Comparison of ENCODE assay signal across 3 cellular contexts in the genomic region with DNA sequence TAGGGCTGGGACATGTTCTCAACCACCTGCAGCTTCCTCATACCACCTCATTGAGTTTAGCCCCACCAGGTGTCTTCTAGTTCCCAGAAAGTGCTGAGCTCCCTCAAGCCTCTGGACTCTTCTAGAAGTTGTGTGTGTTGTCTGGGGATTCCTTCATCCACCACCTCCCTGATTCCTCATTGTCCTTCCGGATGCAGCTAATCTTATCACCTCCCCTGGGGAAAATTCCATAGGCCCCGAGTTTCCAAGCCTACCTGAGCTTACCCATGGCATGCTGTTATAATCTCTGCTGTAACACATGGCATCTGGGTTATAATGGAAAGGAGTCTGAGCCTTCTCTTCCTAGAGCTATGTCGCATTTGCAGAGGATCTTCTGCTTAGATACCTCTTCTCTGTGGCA.
"Had no signal": no experiment of that assay in that cellular context is flagged by ENCODE, and none has a peak within 500 bp of the region (broad histone marks: within the 10 kb centered on the region; RNA-seq: fewer than 3 reads in every experiment).

No MANE protein-coding gene starts in this region.

- DNase-seq: GDM1, GF-D8 had no signal

- ATAC-seq: GM12878 had no signal

- H3K4me3 ChIP-seq: GM12878 had no signal
